8 cellular contexts compared by ENCODE assay signal in the genomic region with DNA sequence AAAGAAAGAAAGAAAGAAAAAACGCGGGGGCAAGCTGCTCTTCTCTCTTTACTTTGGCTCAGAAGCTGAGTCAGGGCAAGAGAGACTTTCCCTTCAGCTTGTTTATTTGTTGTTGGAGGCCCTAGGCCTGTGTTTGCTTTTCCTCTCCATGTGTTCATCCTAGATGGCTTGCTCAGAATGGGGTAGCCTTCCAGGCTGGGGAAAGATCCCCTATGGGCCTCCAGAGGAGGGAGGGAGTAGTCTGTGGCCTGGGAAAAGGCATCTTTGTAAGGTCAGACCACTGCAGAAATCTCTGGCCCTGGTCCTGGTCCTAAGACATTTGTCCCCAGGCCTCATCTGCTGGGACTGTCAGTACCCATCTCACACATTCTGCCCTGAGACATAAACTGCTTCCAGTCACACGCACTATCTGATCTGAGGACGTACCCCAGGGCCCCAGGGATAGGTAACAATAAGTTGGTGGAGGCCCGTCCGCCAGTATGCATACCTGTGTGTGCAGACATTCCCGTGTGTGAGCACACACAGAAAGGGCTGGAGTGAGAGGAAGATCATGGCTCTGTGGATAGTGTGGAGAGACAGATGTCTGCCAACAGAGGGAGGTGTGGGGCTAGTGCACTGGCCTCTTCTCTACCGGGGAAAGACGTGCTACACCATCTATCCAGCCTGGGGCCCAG. TPM values are rescaled to one million over a fixed set of nuclear protein-coding genes. Genes with fewer than 3 reads are reported as not detected.
DNase-seq lines count a peak whose midpoint lies in the region; ATAC-seq, FAIRE-seq and TF ChIP-seq lines count a peak whose summit lies in the region.

No MANE protein-coding gene starts in this region.

- H3K9me1 ChIP-seq in endothelial cell of umbilical vein (replicated peaks; ENCODE audit: control insufficient read depth, extremely low read depth, insufficient read depth, low read length) = no peaks in the 10 kb centered on the region

- H3K36me3 ChIP-seq in A673 (ENCODE audit: insufficient read depth, low read length, poor library complexity, severe bottlenecking) = no peaks in the 10 kb centered on the region
- H3K36me3 ChIP-seq in endothelial cell of umbilical vein (ENCODE audit: control insufficient read depth in 2 of 2, extremely low read depth in 1 of 2, insufficient read depth in 2 of 2, low read length in 2 of 2) = no peaks in the 10 kb centered on the region
- no peaks in the 10 kb centered on the region for H3K36me3 ChIP-seq in upper lobe of right lung

- TF ChIP-seq POLR2A in endothelial cell of umbilical vein (IDR thresholded peaks at IDR 0.05; ENCODE audit: low read depth, low read length) = no peak

- dilution Hi-C loops in endothelial cell of umbilical vein (cut with MboI; ENCODE audit: extremely low pct_ligation_motif_present, low sequenced_read_pairs) = no loop called here

- H3K9me3 ChIP-seq in A673 (ENCODE audit: low read depth, low read length, poor library complexity, severe bottlenecking) = no peaks in the 10 kb centered on the region
- no peaks in the 10 kb centered on the region for H3K9me3 ChIP-seq in endothelial cell of umbilical vein (replicated peaks; ENCODE audit: control insufficient read depth, insufficient read depth, low read length)
- H3K9me3 ChIP-seq in upper lobe of right lung = no peaks in the 10 kb centered on the region

- POLR2A ChIA-PET in A673 (lab: Charles Lee; ENCODE audit: low non-redundant PET) = interaction anchor here (0.6 kb wide), 1 partner anchor 1709 kb away, joined by 5 read pairs; no protein-coding TSS in a partner anchor
- POLR2A ChIA-PET in endothelial cell of umbilical vein (lab: Charles Lee) = no interaction called here

- ATAC-seq in upper lobe of right lung (peak; percentile 70), GM18868 (IDR thresholded peaks at IDR 0.05; ENCODE audit: unreplicated experiment) (no peak)

- H3K27ac ChIP-seq in A673 (ENCODE audit: low read depth, low read length, poor library complexity, severe bottlenecking) = no peak overlapping the region
- H3K27ac ChIP-seq in endothelial cell of umbilical vein (ENCODE audit: insufficient read depth, low read depth, low read length) = no peak overlapping the region
- H3K27ac ChIP-seq in upper lobe of right lung = no peak overlapping the region

- no peak overlapping the region for H3K4me2 ChIP-seq in endothelial cell of umbilical vein (ENCODE audit: insufficient read depth, low read length)

- H3K79me2 ChIP-seq in endothelial cell of umbilical vein (ENCODE audit: control insufficient read depth, insufficient read depth, low read length) = peaks cover 2% of the 10 kb centered on the region

- no peak overlapping the region for H3K4me3 ChIP-seq in A673 (ENCODE audit: low read depth, low read length, poor library complexity, severe bottlenecking)
- no peak overlapping the region for H3K4me3 ChIP-seq in endothelial cell of umbilical vein (replicated peaks in 1 of 3; ENCODE audit: insufficient read depth in 1 of 3, low read depth in 1 of 3, low read length in 3 of 3)
- no peak overlapping the region for H3K4me3 ChIP-seq in upper lobe of right lung

- no peaks in the 10 kb centered on the region for H4K20me1 ChIP-seq in endothelial cell of umbilical vein (replicated peaks; ENCODE audit: control insufficient read depth, extremely low read depth, insufficient read depth, low read length)

- H3K27me3 ChIP-seq in A673 (replicated peaks; ENCODE audit: insufficient read depth, low read depth, low read length, poor library complexity) = no peaks in the 10 kb centered on the region
- no peaks in the 10 kb centered on the region for H3K27me3 ChIP-seq in endothelial cell of umbilical vein (ENCODE audit: control insufficient read depth in 2 of 2, insufficient read depth in 2 of 2, low read length in 2 of 2)
- H3K27me3 ChIP-seq in upper lobe of right lung = no peaks in the 10 kb centered on the region

- DNase-seq in A673 (ENCODE audit: low spot score) (peak; percentile 75), GM10266 (ENCODE audit: extremely low spot score) (peak; percentile 64), NCI-H1694 (lab: John Stamatoyannopoulos, UW) (peak; percentile 27), endothelial cell of umbilical vein (ENCODE audit: low read depth, low spot score) (peak; percentile 63), myocyte (ENCODE audit: low read depth) (peak; percentile 67), upper lobe of right lung (peak; percentile 67)
- peak; percentile 38 for DNase-seq in activated CD4-positive, alpha-beta T cell treated with anti-CD3 and anti-CD28 coated beads, Interleukin-2, amount 50 U/mL, for 1 hour

- BruUV-seq in A673 (replicated peaks; lab: Mats Ljungman, UMichigan) (no TSS peak), endothelial cell of umbilical vein (replicated peaks; lab: Mats Ljungman, UMichigan) (no TSS peak)

- CTCF ChIA-PET in A673 (lab: Charles Lee) (interaction anchor here (1.0 to 1.2 kb wide), 2 partner anchors 91 to 177 kb away, joined by 3 to 4 read pairs; no protein-coding TSS in a partner anchor), endothelial cell of umbilical vein (lab: Charles Lee) (interaction anchor here (0.7 to 7.0 kb wide), 19 partner anchors 9 to 193 kb away, joined by 3 to 110 read pairs (median 5); a partner anchor contains a TSS)

- H3K4me1 ChIP-seq in A673 (ENCODE audit: insufficient read depth, low read length, poor library complexity, severe bottlenecking) = peaks cover 11% of the 10 kb centered on the region
- H3K4me1 ChIP-seq in endothelial cell of umbilical vein (ENCODE audit: control insufficient read depth, extremely low read depth, insufficient read depth, low read length) = peaks cover 9% of the 10 kb centered on the region
- peaks cover 8% of the 10 kb centered on the region for H3K4me1 ChIP-seq in upper lobe of right lung

- TF ChIP-seq CTCF in A673 (conservative IDR thresholded peaks at IDR 0.05; ENCODE audit: low read depth, low read length) (peak; percentile 77), GM10266 (IDR thresholded peaks at IDR 0.05; ENCODE audit: control insufficient read depth, insufficient read depth, low read depth, missing control alignments) (peak; percentile 63), endothelial cell of umbilical vein (IDR thresholded peaks at IDR 0.05; ENCODE audit: extremely low read depth in 1 of 2, insufficient read depth in 1 of 2, low read depth in 1 of 2, low read length in 2 of 2) (peak; percentile 64 to 84), upper lobe of right lung (IDR thresholded peaks at IDR 0.05) (peak; percentile 62)

- no peak overlapping the region for H2AFZ ChIP-seq in endothelial cell of umbilical vein (ENCODE audit: low read depth, low read length)

- intact Hi-C loops in A673 (cut with micrococcal nuclease; ENCODE audit: unreplicated experiment) = loop anchor here (1.0 to 10.0 kb wide), 2 partner anchors 91 to 487 kb away; no protein-coding TSS in a partner anchor
- intact Hi-C loops in endothelial cell of umbilical vein (cut with micrococcal nuclease) = loop anchor here (1.0 kb wide), 1 partner anchor 91 kb away; no protein-coding TSS in a partner anchor
- intact Hi-C loops in upper lobe of right lung (cut with DNase I) = loop anchor here (5.0 kb wide), 1 partner anchor 90 kb away; no protein-coding TSS in a partner anchor

- H3K9ac ChIP-seq in endothelial cell of umbilical vein (replicated peaks; ENCODE audit: extremely low read depth, insufficient read depth, low read length) = no peak overlapping the region

- peak; percentile 91 for FAIRE-seq in endothelial cell of umbilical vein (lab: Jason Lieb, UNC)

TF ChIP-seq in endothelial cell of umbilical vein, 7 proteins besides CTCF, POLR2A, EP300 and RAD21 (continues in another document):
- no peak for TF ChIP-seq JUN (IDR thresholded peaks at IDR 0.05; ENCODE audit: borderline replicate concordance, insufficient read depth, insufficient read length, low read depth)
- TF ChIP-seq EZH2 (IDR thresholded peaks at IDR 0.05; ENCODE audit: borderline replicate concordance, low read depth, low read length, severe bottlenecking) = no peak
- TF ChIP-seq FOS (IDR thresholded peaks at IDR 0.05; ENCODE audit: borderline replicate concordance, insufficient read depth, low read length) = no peak
- TF ChIP-seq MYC (IDR thresholded peaks at IDR 0.05; ENCODE audit: low read depth, low read length) = no peak

RNA-seq across cellular contexts. Expression of a gene that starts 4.9 kb away (rescaled TPM):
- total RNA-seq in A673 (2021) = 519 and 559 TPM in 2 replicates
- total RNA-seq in endothelial cell of umbilical vein = 396 and 426 TPM in 2 replicates
- 258 and 266 TPM in 2 replicates for polyA plus RNA-seq in endothelial cell of umbilical vein
- polyA plus RNA-seq in endothelial cell of umbilical vein (2011; cell fraction: cytosol; rRNA removed) = 194 and 203 TPM in 2 replicates
- polyA plus RNA-seq in endothelial cell of umbilical vein (2011; cell fraction: nucleus; rRNA removed) = 88.9 and 111 TPM in 2 replicates
- polyA plus RNA-seq in endothelial cell of umbilical vein (2012) = 165 and 255 TPM in 2 replicates
- polyA minus RNA-seq in endothelial cell of umbilical vein = 553 and 557 TPM in 2 replicates
- 299 TPM for polyA minus RNA-seq in endothelial cell of umbilical vein (2011; cell fraction: cytosol; rRNA and poly(A)+ RNA removed)
- 81.9 and 115 TPM in 2 replicates for polyA minus RNA-seq in endothelial cell of umbilical vein (2011; cell fraction: nucleus; rRNA and poly(A)+ RNA removed)
- 502 and 937 TPM in 2 replicates for total RNA-seq in myocyte
- 327 TPM for polyA plus RNA-seq in myocyte (2012)
- 276 TPM for total RNA-seq in upper lobe of right lung

RNA-seq across cellular contexts. Expression of a gene that starts 12.1 kb away (rescaled TPM):
- total RNA-seq in A673 (2021) (not detected in 2 replicates), endothelial cell of umbilical vein (not detected in 2 replicates), myocyte (0.13 TPM in 1 of 2 replicates, not detected in the other), upper lobe of right lung (2.1 TPM)
- polyA plus RNA-seq in endothelial cell of umbilical vein = not detected in 2 replicates
- polyA plus RNA-seq in endothelial cell of umbilical vein (2011; cell fraction: cytosol; rRNA removed) = not detected in 2 replicates
- not detected in 2 replicates for polyA plus RNA-seq in endothelial cell of umbilical vein (2011; cell fraction: nucleus; rRNA removed)
- not detected in 2 replicates for polyA plus RNA-seq in endothelial cell of umbilical vein (2012)
- not detected in 2 replicates for polyA minus RNA-seq in endothelial cell of umbilical vein
- polyA minus RNA-seq in endothelial cell of umbilical vein (2011; cell fraction: cytosol; rRNA and poly(A)+ RNA removed) = not detected
- not detected in 2 replicates for polyA minus RNA-seq in endothelial cell of umbilical vein (2011; cell fraction: nucleus; rRNA and poly(A)+ RNA removed)
- polyA plus RNA-seq in myocyte (2012) = not detected

RNA-seq across cellular contexts. Expression of a gene that starts 55.6 kb away (rescaled TPM):
- total RNA-seq in A673 (2021) (48.4 and 52.5 TPM in 2 replicates), endothelial cell of umbilical vein (45.9 and 54.0 TPM in 2 replicates), myocyte (70.5 TPM in 2 replicates), upper lobe of right lung (42.1 TPM)
- 12.0 and 18.7 TPM in 2 replicates for polyA plus RNA-seq in endothelial cell of umbilical vein
- polyA plus RNA-seq in endothelial cell of umbilical vein (2011; cell fraction: cytosol; rRNA removed) = 27.4 and 29.6 TPM in 2 replicates
- 12.3 and 16.1 TPM in 2 replicates for polyA plus RNA-seq in endothelial cell of umbilical vein (2011; cell fraction: nucleus; rRNA removed)
- 71.8 and 98.3 TPM in 2 replicates for polyA plus RNA-seq in endothelial cell of umbilical vein (2012)
- 8.8 and 9.4 TPM in 2 replicates for polyA minus RNA-seq in endothelial cell of umbilical vein
- 11.4 TPM for polyA minus RNA-seq in endothelial cell of umbilical vein (2011; cell fraction: cytosol; rRNA and poly(A)+ RNA removed)
- polyA minus RNA-seq in endothelial cell of umbilical vein (2011; cell fraction: nucleus; rRNA and poly(A)+ RNA removed) = 3.6 and 7.4 TPM in 2 replicates
- polyA plus RNA-seq in myocyte (2012) = 72.2 TPM
